10 cellular contexts compared by ENCODE assay signal in genomic region chr3:72628065-72628464, GRCh38.
DNase-seq lines count a peak whose midpoint lies in the region; ATAC-seq and TF ChIP-seq lines count a peak whose summit lies in the region.
"Had no signal": no experiment of that assay in that cellular context is flagged by ENCODE, and none has a peak within 500 bp of the region (broad histone marks: within the 10 kb centered on the region; RNA-seq: fewer than 3 reads in every experiment).

No MANE protein-coding gene starts in this region.

- intact Hi-C loops in ovary (cut with DNase I) = no loop called here

- H3K9me3 Mint-ChIP-seq in activated CD4-positive, alpha-beta T cell treated with anti-CD3 and anti-CD28 coated beads, Interleukin-2, amount 10 ng/mL, durations not matched to agents 7 days and 5 days = peaks cover 15% of the 10 kb centered on the region
- H3K9me3 Mint-ChIP-seq in type B pancreatic cell = no peaks in the 10 kb centered on the region

- no peaks in the 10 kb centered on the region for H3K27me3 Mint-ChIP-seq in activated CD4-positive, alpha-beta T cell treated with anti-CD3 and anti-CD28 coated beads, Interleukin-2, amount 10 ng/mL, durations not matched to agents 7 days and 5 days
- no peaks in the 10 kb centered on the region for H3K27me3 Mint-ChIP-seq in type B pancreatic cell

- H3K27ac ChIP-seq in epithelial cell of prostate (peak overlapping the region; percentile 83), ovary (no peak overlapping the region)

- no peaks in the 10 kb centered on the region for H3K9me3 ChIP-seq in ovary

- no peaks in the 10 kb centered on the region for H3K36me3 ChIP-seq in ovary

- TF ChIP-seq CTCF in type B pancreatic cell (conservative IDR thresholded peaks at IDR 0.05) (no peak), ovary (IDR thresholded peaks at IDR 0.05) (no peak)

- no peak overlapping the region for H3K4me3 Mint-ChIP-seq in activated CD4-positive, alpha-beta T cell treated with anti-CD3 and anti-CD28 coated beads, Interleukin-2, amount 10 ng/mL, durations not matched to agents 7 days and 5 days
- peak overlapping the region; percentile 71 for H3K4me3 Mint-ChIP-seq in type B pancreatic cell
- H3K4me3 Mint-ChIP-seq: activated T-cell treated with anti-CD3 and anti-CD28 coated beads, Interleukin-2, amount 50 U/mL, for 4 hours had no signal

- no peaks in the 10 kb centered on the region for H3K27me3 ChIP-seq in ovary

- no peak for DNase-seq in activated CD4-positive, alpha-beta T cell treated with anti-CD3 and anti-CD28 coated beads, Interleukin-2, amount 10 ng/mL, durations not matched to agents 7 days and 5 days
- DNase-seq in activated CD4-positive, alpha-beta T cell treated with anti-CD3 and anti-CD28 coated beads for 1 hour = no peak
- DNase-seq in NCI-H69 (lab: John Stamatoyannopoulos, UW) = peak; percentile 59
- peak; percentile 95 for DNase-seq in epithelial cell of prostate (ENCODE audit: low read depth, low spot score)
- peak; percentile 72 for DNase-seq in type B pancreatic cell (ENCODE audit: extremely low spot score, unreplicated experiment)
- no peak for DNase-seq in ovary
- DNase-seq: activated T-cell treated with anti-CD3 and anti-CD28 coated beads, Interleukin-2, amount 50 U/mL, for 4 hours; NCI-H2171 had no signal

- peaks cover 34% of the 10 kb centered on the region for H3K4me1 Mint-ChIP-seq in activated CD4-positive, alpha-beta T cell treated with anti-CD3 and anti-CD28 coated beads, Interleukin-2, amount 10 ng/mL, durations not matched to agents 7 days and 5 days
- peaks cover 38% of the 10 kb centered on the region for H3K4me1 Mint-ChIP-seq in type B pancreatic cell (ENCODE audit: unreplicated experiment)

- H3K4me3 ChIP-seq in ovary = no peak overlapping the region

- TF ChIP-seq EP300 in ovary (IDR thresholded peaks at IDR 0.05) = no peak

- TF ChIP-seq POLR2A in ovary (IDR thresholded peaks at IDR 0.05) = no peak

- peaks cover 2% of the 10 kb centered on the region for H3K36me3 Mint-ChIP-seq in activated CD4-positive, alpha-beta T cell treated with anti-CD3 and anti-CD28 coated beads, Interleukin-2, amount 10 ng/mL, durations not matched to agents 7 days and 5 days (ENCODE audit: low read depth)
- no peaks in the 10 kb centered on the region for H3K36me3 Mint-ChIP-seq in type B pancreatic cell

- POLR2A ChIA-PET in activated CD4-positive, alpha-beta T cell treated with anti-CD3 and anti-CD28 coated beads, Interleukin-2, amount 10 ng/mL, durations not matched to agents 7 days and 5 days (lab: Charles Lee) = interaction anchor here (0.6 kb wide), 1 partner anchor 190 kb away, joined by 3 read pairs; no protein-coding TSS in a partner anchor

- ATAC-seq in HG03521 (IDR thresholded peaks at IDR 0.05; ENCODE audit: unreplicated experiment) = no peak
- ATAC-seq in HG03097 (IDR thresholded peaks at IDR 0.05; ENCODE audit: low FRiP score, unreplicated experiment) = no peak
- ATAC-seq: activated T-cell treated with anti-CD3 and anti-CD28 coated beads, Interleukin-2, amount 50 U/mL, for 4 hours had no signal

- WGBS in ovary, 3 donors = 84 to 89% (median 87%) methylated on average over 6 of the region's 6 CpGs

- peak overlapping the region; percentile 9 for H3K27ac Mint-ChIP-seq in activated CD4-positive, alpha-beta T cell treated with anti-CD3 and anti-CD28 coated beads, Interleukin-2, amount 10 ng/mL, durations not matched to agents 7 days and 5 days
- peak overlapping the region; percentile 92 for H3K27ac Mint-ChIP-seq in type B pancreatic cell

- no peaks in the 10 kb centered on the region for H3K4me1 ChIP-seq in ovary (ENCODE audit: insufficient read depth)

- CTCF ChIA-PET in activated CD4-positive, alpha-beta T cell treated with anti-CD3 and anti-CD28 coated beads, Interleukin-2, amount 10 ng/mL, durations not matched to agents 7 days and 5 days (lab: Charles Lee) = interaction anchor here (0.7 kb wide), 1 partner anchor 230 kb away, joined by 3 read pairs; no protein-coding TSS in a partner anchor

Comparison
In these comparisons a context has a peak if more than half of its experiments do, and no peak if none do; other contexts are left out.
1. DNase-seq: peak in NCI-H69 (single experiment), epithelial cell of prostate (single experiment) and type B pancreatic cell (single experiment); none in activated CD4-positive, alpha-beta T cell treated with anti-CD3 and anti-CD28 coated beads, Interleukin-2, amount 10 ng/mL, durations not matched to agents 7 days and 5 days (single experiment), activated CD4-positive, alpha-beta T cell treated with anti-CD3 and anti-CD28 coated beads for 1 hour (single experiment) and ovary (0 of 5).